ENCODE assay signal across 21 cellular contexts in genomic region chr12:13082866-13083265, GRCh38.
"Had no signal": no experiment of that assay in that cellular context is flagged by ENCODE, and none has a peak within 500 bp of the region (broad histone marks: within the 10 kb centered on the region; RNA-seq: fewer than 3 reads in every experiment).

No MANE protein-coding gene starts in this region.

- DNase-seq: activated CD4-positive, alpha-beta T cell treated with anti-CD3 and anti-CD28 coated beads for 4 hours; activated CD8-positive, alpha-beta memory T cell treated with anti-CD3 and anti-CD28 coated beads, Interleukin-2, amount 50 U/mL, for 4 hours; activated CD8-positive, alpha-beta T cell treated with anti-CD3 and anti-CD28 coated beads for 36 hours; activated naive CD4-positive, alpha-beta T cell treated with anti-CD3 and anti-CD28 coated beads, Interleukin-2, amount 50 U/mL, for 16 hours; activated naive CD8-positive, alpha-beta T cell treated with anti-CD3 and anti-CD28 coated beads, Interleukin-2, amount 10 ng/mL, durations not matched to agents 7 days and 5 days; adrenal gland; anterior cingulate cortex; cerebellar nuclear complex; MG63; NCI-H1105; NCI-H1436; NCI-H1694 treated with DMSO at 0.1 percent for 48 hours; NCI-H2029 treated with DMSO at 0.1 percent for 48 hours; NCI-H510A treated with DMSO at 0.1 percent for 48 hours; NCI-H69; OCI-M1; RPMI8226; T-helper 1 cell had no signal

- ATAC-seq: activated CD4-positive, CD25-positive, alpha-beta regulatory T cell treated with anti-CD3 and anti-CD28 coated beads, Interleukin-2, amount 50 U/mL, for 24 hours; activated CD8-positive, alpha-beta T cell treated with anti-CD3 and anti-CD28 coated beads for 36 hours; Panc1; Right ventricle myocardium inferior had no signal

- H3K4me3 ChIP-seq: adrenal gland, MG63 had no signal
